31 cellular contexts compared by ENCODE assay signal in genomic region chr10:13830385-13830784, GRCh38.
DNase-seq lines count a peak whose midpoint lies in the region; ATAC-seq and TF ChIP-seq lines count a peak whose summit lies in the region.
"Had no signal": no experiment of that assay in that cellular context is flagged by ENCODE, and none has a peak within 500 bp of the region (broad histone marks: within the 10 kb centered on the region; RNA-seq: fewer than 3 reads in every experiment).

No MANE protein-coding gene starts in this region.

- TF ChIP-seq POLR2A in IMR-90 (IDR thresholded peaks at IDR 0.05; ENCODE audit: low read depth, low read length), result no peak

- H3K4me1 ChIP-seq in IMR-90 (ENCODE audit: control insufficient read depth, insufficient read depth, low read length) (peaks cover 10% of the 10 kb centered on the region), osteoblast (ENCODE audit: insufficient read depth, low read length) (peaks cover 6% of the 10 kb centered on the region)
- H3K4me1 ChIP-seq: right lobe of liver, SJCRH30, uterus had no signal

- no peaks in the 10 kb centered on the region for H3K9me3 Mint-ChIP-seq in chondrocyte (ENCODE audit: low read depth)
- no peaks in the 10 kb centered on the region for H3K9me3 Mint-ChIP-seq in activated naive CD4-positive, alpha-beta T cell treated with anti-CD3 and anti-CD28 coated beads, Interleukin-2, amount 10 ng/mL, durations not matched to agents 7 days and 5 days
- H3K9me3 Mint-ChIP-seq: stimulated activated naive CD8-positive, alpha-beta T cell treated with anti-CD3 and anti-CD28 coated beads, Interleukin-15, Interleukin-2, amounts not matched to agents 100 ng/mL and 50 ng/mL, for 24 hours had no signal

- POLR2A ChIA-PET in IMR-90 (lab: Charles Lee; ENCODE audit: unreplicated experiment), result no interaction called here

- no peak for TF ChIP-seq RAD21 in IMR-90 (IDR thresholded peaks at IDR 0.05; ENCODE audit: low read length)

- H3K14ac ChIP-seq in IMR-90 (replicated peaks; ENCODE audit: low read depth, low read length), result no peak overlapping the region

- no TSS peak for BruUV-seq in IMR-90 (replicated peaks; lab: Mats Ljungman, UMichigan)

- no peak overlapping the region for H3K27ac Mint-ChIP-seq in chondrocyte (ENCODE audit: unreplicated experiment)
- no peak overlapping the region for H3K27ac Mint-ChIP-seq in activated naive CD4-positive, alpha-beta T cell treated with anti-CD3 and anti-CD28 coated beads, Interleukin-2, amount 10 ng/mL, durations not matched to agents 7 days and 5 days
- H3K27ac Mint-ChIP-seq: progenitor cell of endocrine pancreas; stimulated activated naive CD8-positive, alpha-beta T cell treated with anti-CD3 and anti-CD28 coated beads, Interleukin-15, Interleukin-2, amounts not matched to agents 100 ng/mL and 50 ng/mL, for 24 hours had no signal

- peaks cover 35 to 73% of the 10 kb centered on the region in 2 experiments for H3K79me1 ChIP-seq in IMR-90 (ENCODE audit: low read depth in 1 of 2, low read length in 2 of 2)

- H3K9me3 ChIP-seq in IMR-90 (ENCODE audit: control insufficient read depth, insufficient read depth, low read length) (no peaks in the 10 kb centered on the region), osteoblast (ENCODE audit: low read depth, low read length) (no peaks in the 10 kb centered on the region)
- H3K9me3 ChIP-seq: ascending aorta, BLaER1, right lobe of liver, SJCRH30, spleen, thoracic aorta, uterus had no signal

- ATAC-seq in IMR-90 (ENCODE audit: low read depth), result no peak
- ATAC-seq: esophagus mucosa, right lobe of liver had no signal

- peaks cover 39% of the 10 kb centered on the region for H3K4me1 Mint-ChIP-seq in chondrocyte (ENCODE audit: low read depth)
- H3K4me1 Mint-ChIP-seq in activated naive CD4-positive, alpha-beta T cell treated with anti-CD3 and anti-CD28 coated beads, Interleukin-2, amount 10 ng/mL, durations not matched to agents 7 days and 5 days, result peaks cover 10% of the 10 kb centered on the region

- no peak overlapping the region for H3K4ac ChIP-seq in IMR-90 (ENCODE audit: low read depth, low read length)

- no peak overlapping the region for H3K4me3 Mint-ChIP-seq in chondrocyte (ENCODE audit: unreplicated experiment)
- no peak overlapping the region for H3K4me3 Mint-ChIP-seq in activated naive CD4-positive, alpha-beta T cell treated with anti-CD3 and anti-CD28 coated beads, Interleukin-2, amount 10 ng/mL, durations not matched to agents 7 days and 5 days
- H3K4me3 Mint-ChIP-seq: stimulated activated naive CD8-positive, alpha-beta T cell treated with anti-CD3 and anti-CD28 coated beads, Interleukin-15, Interleukin-2, amounts not matched to agents 100 ng/mL and 50 ng/mL, for 24 hours had no signal

- H2BK15ac ChIP-seq in IMR-90 (ENCODE audit: low read depth, low read length), result no peak overlapping the region

- H4K91ac ChIP-seq in IMR-90 (ENCODE audit: insufficient read depth, low read depth, low read length), result no peak overlapping the region

- no peak overlapping the region for H3K9ac ChIP-seq in IMR-90 (ENCODE audit: low read depth, low read length)
- H3K9ac ChIP-seq: BLaER1 had no signal

- H2AK5ac ChIP-seq in IMR-90 (ENCODE audit: low read depth, low read length), result no peak overlapping the region

- CTCF ChIA-PET in IMR-90 (lab: Yijun Ruan, JAX), result no interaction called here
- CTCF ChIA-PET in activated naive CD4-positive, alpha-beta T cell treated with anti-CD3 and anti-CD28 coated beads, Interleukin-2, amount 10 ng/mL, durations not matched to agents 7 days and 5 days (lab: Charles Lee), result no interaction called here

- peaks cover 6% of the 10 kb centered on the region for H4K20me1 ChIP-seq in IMR-90 (ENCODE audit: insufficient read depth, low read length)
- H4K20me1 ChIP-seq in osteoblast (ENCODE audit: insufficient read depth, low read length), result no peaks in the 10 kb centered on the region
- H4K20me1 ChIP-seq: BLaER1 had no signal

- no peak overlapping the region for H3K56ac ChIP-seq in IMR-90 (ENCODE audit: extremely low read depth, insufficient read depth, low read length)

- no peak overlapping the region for H2BK5ac ChIP-seq in IMR-90 (ENCODE audit: low read depth, low read length, poor library complexity, severe bottlenecking)

- intact Hi-C loops in IMR-90 (cut with micrococcal nuclease), result no loop called here

- no peak overlapping the region for H2AFZ ChIP-seq in IMR-90 (replicated peaks; ENCODE audit: low read length, poor library complexity)
- no peak overlapping the region for H2AFZ ChIP-seq in osteoblast (ENCODE audit: low read length)

- peak overlapping the region; percentile 50 for H2AK9ac ChIP-seq in IMR-90 (replicated peaks; ENCODE audit: low read depth, low read length, poor library complexity)

- H4K8ac ChIP-seq in IMR-90 (ENCODE audit: low read depth in 2 of 2, low read length in 2 of 2), result no peak overlapping the region

- DNase-seq in IMR-90 (no peak), chondrocyte (ENCODE audit: low spot score) (no peak), osteoblast (ENCODE audit: insufficient read length, low spot score, missing footprints) (peak; percentile 73), SHP77 (lab: John Stamatoyannopoulos, UW) (no peak), T-helper 2 cell (no peak)
- DNase-seq in activated naive CD4-positive, alpha-beta T cell treated with anti-CD3 and anti-CD28 coated beads, Interleukin-2, amount 10 ng/mL, durations not matched to agents 7 days and 5 days, result no peak
- DNase-seq: activated gamma-delta T cell treated with Interleukin-2 at 50 U/mL for 16 hours; activated T-cell treated with anti-CD3 and anti-CD28 coated beads, Interleukin-2, amount 50 U/mL, for 48 hours; cortex of kidney; DMS153; GOT3; head of caudate nucleus; Kasumi-1; MV-4-11; NCI-H1436; NCI-H2107; NCI-H345; NCI-H748 treated with DMSO at 0.1 percent for 48 hours; right lobe of liver; SJCRH30; spleen; stimulated activated CD8-positive, alpha-beta memory T cell treated with anti-CD3 and anti-CD28 coated beads, Interleukin-4, amount 100 ng/mL, for 48 hours; T-helper 1 cell; uterus had no signal

- H3K36me3 ChIP-seq in IMR-90 (ENCODE audit: control insufficient read depth, insufficient read depth, low read length) (no peaks in the 10 kb centered on the region), osteoblast (ENCODE audit: insufficient read depth, low read length) (no peaks in the 10 kb centered on the region)
- H3K36me3 ChIP-seq: ascending aorta, BLaER1, right lobe of liver, SJCRH30, spleen, thoracic aorta, uterus had no signal

- H3K23ac ChIP-seq in IMR-90 (ENCODE audit: low read depth, low read length), result no peak overlapping the region

- in situ Hi-C loops in IMR-90 (cut with MboI; ENCODE audit: low sequenced_read_pairs), result no loop called here

- H3K4me3 ChIP-seq in IMR-90 (ENCODE audit: insufficient read depth, low read depth, low read length) (no peak overlapping the region), osteoblast (ENCODE audit: insufficient read depth, low read length) (no peak overlapping the region)
- H3K4me3 ChIP-seq: ascending aorta, BLaER1, right lobe of liver, SJCRH30, spleen, thoracic aorta, uterus had no signal

- no peaks in the 10 kb centered on the region for H3K27me3 ChIP-seq in IMR-90 (ENCODE audit: control insufficient read depth, insufficient read depth, low read length)
- H3K27me3 ChIP-seq in osteoblast (ENCODE audit: insufficient read depth, low read length), result no peaks in the 10 kb centered on the region
- H3K27me3 ChIP-seq: ascending aorta, BLaER1, right lobe of liver, SJCRH30, uterus had no signal

- H3K27ac ChIP-seq in IMR-90 (ENCODE audit: insufficient read depth, low read length), result no peak overlapping the region
- H3K27ac ChIP-seq in osteoblast (ENCODE audit: low read depth, low read length), result no peak overlapping the region
- H3K27ac ChIP-seq: BLaER1, SJCRH30, uterus had no signal

- H2BK20ac ChIP-seq in IMR-90 (ENCODE audit: low read depth, low read length), result no peak overlapping the region

- H2BK120ac ChIP-seq in IMR-90 (ENCODE audit: low read depth, low read length), result no peak overlapping the region

- peaks cover 8% of the 10 kb centered on the region for H3K36me3 Mint-ChIP-seq in chondrocyte (ENCODE audit: low read depth)
- no peaks in the 10 kb centered on the region for H3K36me3 Mint-ChIP-seq in activated naive CD4-positive, alpha-beta T cell treated with anti-CD3 and anti-CD28 coated beads, Interleukin-2, amount 10 ng/mL, durations not matched to agents 7 days and 5 days

- 0 out of 2 replicates have a peak, but pooled peaks cover 6% of the 10 kb centered on the region for H3K9me1 ChIP-seq in IMR-90 (ENCODE audit: insufficient read depth, low read length)

- H3K79me2 ChIP-seq in osteoblast (ENCODE audit: insufficient read depth, low read length), result peaks cover 48% of the 10 kb centered on the region

- dilution Hi-C loops in IMR-90 (cut with HindIII; ENCODE audit: low sequenced_read_pairs, unreplicated experiment), result no loop called here

- WGBS in IMR-90 (ENCODE audit: extremely low coverage in 2 of 2, insufficient read length in 1 of 2), 2 experiments, result 100% methylated on average over 1 of the region's 4 CpGs; no CpG with 5 or more reads in 1 of the 2 experiments

- H3K4me2 ChIP-seq in IMR-90 (ENCODE audit: low read depth, low read length) (no peak overlapping the region), osteoblast (ENCODE audit: insufficient read depth, low read length) (no peak overlapping the region)

- H3K27me3 Mint-ChIP-seq in chondrocyte (ENCODE audit: low read depth), result no peaks in the 10 kb centered on the region
- H3K27me3 Mint-ChIP-seq in activated naive CD4-positive, alpha-beta T cell treated with anti-CD3 and anti-CD28 coated beads, Interleukin-2, amount 10 ng/mL, durations not matched to agents 7 days and 5 days, result peaks cover 30% of the 10 kb centered on the region
- H3K27me3 Mint-ChIP-seq: progenitor cell of endocrine pancreas; stimulated activated naive CD8-positive, alpha-beta T cell treated with anti-CD3 and anti-CD28 coated beads, Interleukin-15, Interleukin-2, amounts not matched to agents 100 ng/mL and 50 ng/mL, for 24 hours had no signal

- H3K18ac ChIP-seq in IMR-90 (ENCODE audit: low read depth, low read length), result no peak overlapping the region

- peak; percentile 16; the same call in 1 of the 3 replicates for TF ChIP-seq CTCF in GM12872 (IDR thresholded peaks at IDR 0.05; ENCODE audit: insufficient read depth, low read depth, low read length)
- no peak for TF ChIP-seq CTCF in IMR-90 (conservative IDR thresholded peaks at IDR 0.05; ENCODE audit: low read depth, low read length)
- peak; percentile 21 for TF ChIP-seq CTCF in chondrocyte (IDR thresholded peaks at IDR 0.05)
- no peak for TF ChIP-seq CTCF in osteoblast (IDR thresholded peaks at IDR 0.05; ENCODE audit: extremely low read depth, low read depth, low read length)

- H4K5ac ChIP-seq in IMR-90 (ENCODE audit: low read depth, low read length), result no peak overlapping the region

TF ChIP-seq in IMR-90, 13 proteins besides CTCF, POLR2A, EP300 and RAD21 (continues in another document):
- TF ChIP-seq MAFK (IDR thresholded peaks at IDR 0.05; ENCODE audit: low read depth, low read length), result no peak
- TF ChIP-seq CEBPB (IDR thresholded peaks at IDR 0.05; ENCODE audit: low read depth, low read length), result no peak
- TF ChIP-seq BHLHE40 (IDR thresholded peaks at IDR 0.05; ENCODE audit: low read depth, low read length), result no peak
- TF ChIP-seq SMC3 (IDR thresholded peaks at IDR 0.05; ENCODE audit: low read depth, low read length), result no peak
- TF ChIP-seq FOS (IDR thresholded peaks at IDR 0.05; ENCODE audit: low read depth, low read length), result no peak

Comparison
In these comparisons a context has a peak if more than half of its experiments do, and no peak if none do; other contexts are left out.
1. CTCF ChIP-seq: peak in GM12872 (single experiment) and chondrocyte (single experiment); none in IMR-90 (single experiment) and osteoblast (single experiment).